9 cellular contexts compared by ENCODE assay signal in genomic region chr9:131475956-131476776, GRCh38. TPM values are rescaled to one million over a fixed set of nuclear protein-coding genes. Genes with fewer than 3 reads are reported as not detected.
A peak's percentile ranks its signal among the peaks of the same experiment; 100 is the strongest.
DNase-seq lines count a peak whose midpoint lies in the region; ATAC-seq, FAIRE-seq and TF ChIP-seq lines count a peak whose summit lies in the region.
"Had no signal": no experiment of that assay in that cellular context is flagged by ENCODE, and none has a peak within 500 bp of the region (broad histone marks: within the 10 kb centered on the region; RNA-seq: fewer than 3 reads in every experiment).

No MANE protein-coding gene starts in this region.

- 92% methylated on average over 40 of the region's 40 CpGs for WGBS in sigmoid colon, 2 donors

- intact Hi-C loops in Right ventricle myocardium superior (cut with DNase I) (loop anchor here (10.0 kb wide), 1 partner anchor 101 kb away; no protein-coding TSS in a partner anchor), sigmoid colon (cut with DNase I) (no loop called here)

- peaks cover 29% of the 10 kb centered on the region for H3K36me3 ChIP-seq in SU-DHL-6 (ENCODE audit: low read length)
- peaks cover 58 to 97% (median 83%) of the 10 kb centered on the region in 4 donors for H3K36me3 ChIP-seq in sigmoid colon

- H3K79me2 ChIP-seq in SU-DHL-6 (ENCODE audit: insufficient read depth, low read length) = peaks cover 4% of the 10 kb centered on the region; the same call in 1 of the 2 replicates

- DNase-seq in Right ventricle myocardium superior (no peak), sigmoid colon (peak; percentile 57), RCC 7860 (ENCODE audit: low spot score) (no peak)
- no peak for DNase-seq in stimulated activated CD4-positive, alpha-beta T cell treated with anti-CD3 and anti-CD28 coated beads, Interleukin-2, amount 100 ng/mL, for 48 hours
- DNase-seq: SHP77 had no signal

- H3K9me3 ChIP-seq in SU-DHL-6 (ENCODE audit: insufficient read depth, low read length) (no peaks in the 10 kb centered on the region), sigmoid colon (no peaks in the 10 kb centered on the region)

- H3K27me3 ChIP-seq in SU-DHL-6 (ENCODE audit: low read length) (no peaks in the 10 kb centered on the region), sigmoid colon (no peaks in the 10 kb centered on the region)

- H3K4me2 ChIP-seq in SU-DHL-6 (ENCODE audit: low read depth, low read length, poor library complexity, severe bottlenecking) = no peak overlapping the region

- H3F3A ChIP-seq in SU-DHL-6 (ENCODE audit: insufficient read depth) = peaks cover 6% of the 10 kb centered on the region; the same call in 1 of the 2 replicates

- no peak overlapping the region for H3K9ac ChIP-seq in SU-DHL-6 (ENCODE audit: low read length)

- H3K9me2 ChIP-seq in SU-DHL-6 (replicated peaks; ENCODE audit: insufficient read depth, low read length) = no peaks in the 10 kb centered on the region

- TF ChIP-seq EP300 in sigmoid colon (IDR thresholded peaks at IDR 0.05) = no peak

- H4K20me1 ChIP-seq in SU-DHL-6 (ENCODE audit: low read depth, low read length) = no peaks in the 10 kb centered on the region

- no peak overlapping the region for H3K27ac ChIP-seq in SU-DHL-6 (ENCODE audit: low read depth, low read length)
- no peak overlapping the region for H3K27ac ChIP-seq in sigmoid colon

- no peaks in the 10 kb centered on the region for H3K4me1 ChIP-seq in sigmoid colon

- TF ChIP-seq CTCF in GM12875 (IDR thresholded peaks at IDR 0.05; ENCODE audit: borderline replicate concordance, insufficient read depth, low read depth, low read length) (peak; percentile 28; the same call in 1 of the 2 replicates), SU-DHL-6 (IDR thresholded peaks at IDR 0.05; ENCODE audit: insufficient read depth, low read length, poor library complexity, severe bottlenecking) (peak; percentile 19), sigmoid colon (IDR thresholded peaks at IDR 0.05) (peak in 3 of 4 experiments; percentile 7 to 33 (median 15))

- no peak overlapping the region for H2AFZ ChIP-seq in SU-DHL-6 (ENCODE audit: low read depth, low read length, severe bottlenecking)

- no peak overlapping the region for H3K4me3 ChIP-seq in GM12875 (ENCODE audit: low read depth, low read length)
- H3K4me3 ChIP-seq in SU-DHL-6 (ENCODE audit: insufficient read depth, low read length, poor library complexity, severe bottlenecking) = no peak overlapping the region
- no peak overlapping the region for H3K4me3 ChIP-seq in sigmoid colon

- TF ChIP-seq POLR2A in sigmoid colon (IDR thresholded peaks at IDR 0.05) = no peak

- no peak for FAIRE-seq in RCC 7860 (lab: Jason Lieb, UNC)

- ATAC-seq in Right ventricle myocardium superior (ENCODE audit: poor library complexity) (peak; percentile 62), HG02759 (IDR thresholded peaks at IDR 0.05; ENCODE audit: unreplicated experiment) (no peak), GM21367 (IDR thresholded peaks at IDR 0.05; ENCODE audit: unreplicated experiment) (no peak)

RNA-seq across cellular contexts. Expression of gene POMT1, which starts 26.6 kb away (rescaled TPM):
- total RNA-seq in Right ventricle myocardium superior = 21.8 TPM
- total RNA-seq in sigmoid colon = 10 to 100 TPM; 21.9 to 61.2 (median 30.0) TPM
- 10 to 100 TPM in 1 of 3 donors, 1 to 10 TPM in 2; 3.6 to 19.8 (median 4.4) TPM for polyA plus RNA-seq in sigmoid colon

RNA-seq across cellular contexts. Expression of gene UCK1, which starts 54.9 kb away (rescaled TPM):
- total RNA-seq in Right ventricle myocardium superior = 21.7 TPM
- total RNA-seq in sigmoid colon = 10 to 100 TPM; 35.7 to 67.5 (median 52.0) TPM
- 10 to 100 TPM; 20.8 to 30.1 (median 28.2) TPM for polyA plus RNA-seq in sigmoid colon
